10 cellular contexts compared by ENCODE assay signal in genomic region chr13:99191900-99192399, GRCh38. TPM values are rescaled to one million over a fixed set of nuclear protein-coding genes. Genes with fewer than 3 reads are reported as not detected.
A peak's percentile ranks its signal among the peaks of the same experiment; 100 is the strongest.
DNase-seq lines count a peak whose midpoint lies in the region; ATAC-seq and TF ChIP-seq lines count a peak whose summit lies in the region.
"Had no signal": no experiment of that assay in that cellular context is flagged by ENCODE, and none has a peak within 500 bp of the region (broad histone marks: within the 10 kb centered on the region; RNA-seq: fewer than 3 reads in every experiment).

No MANE protein-coding gene starts in this region.

- peaks cover 0 to 14% of the 10 kb centered on the region in 2 donors for H3K4me1 Mint-ChIP-seq in effector memory CD8-positive, alpha-beta T cell (ENCODE audit: low read depth in 2 of 2)

- 45% methylated on average over 7 of the region's 7 CpGs for WGBS in prostate gland

- no peaks in the 10 kb centered on the region for H3K27me3 Mint-ChIP-seq in effector memory CD8-positive, alpha-beta T cell

- no peak overlapping the region for H3K4me3 Mint-ChIP-seq in effector memory CD8-positive, alpha-beta T cell

- no peaks in the 10 kb centered on the region for H3K9me3 ChIP-seq in prostate gland

- peaks cover 4% of the 10 kb centered on the region for H3K36me3 Mint-ChIP-seq in effector memory CD8-positive, alpha-beta T cell (ENCODE audit: insufficient read depth)
- H3K36me3 Mint-ChIP-seq: immature natural killer cell had no signal

- no peaks in the 10 kb centered on the region for H3K36me3 ChIP-seq in prostate gland

- H3K4me3 ChIP-seq in prostate gland, result no peak overlapping the region

- H3K27me3 ChIP-seq in prostate gland (replicated peaks; ENCODE audit: insufficient read depth), result no peaks in the 10 kb centered on the region

- DNase-seq in EH (ENCODE audit: low read depth) (peak; percentile 35), NCI-H69 (lab: John Stamatoyannopoulos, UW) (peak; percentile 27), prostate gland (ENCODE audit: low spot score) (peak; percentile 36), GM19238 (ENCODE audit: insufficient read length, low spot score) (no peak), hypothalamus (lab: John Stamatoyannopoulos, UW) (no peak)
- DNase-seq in effector memory CD8-positive, alpha-beta T cell, result no peak
- DNase-seq: immature natural killer cell, NCI-H226, T-helper 9 cell had no signal

- intact Hi-C loops in prostate gland (cut with DNase I), result no loop called here

- TF ChIP-seq POLR2A in prostate gland (IDR thresholded peaks at IDR 0.05), result no peak

- H3K9me3 Mint-ChIP-seq in effector memory CD8-positive, alpha-beta T cell, result no peaks in the 10 kb centered on the region
- H3K9me3 Mint-ChIP-seq: immature natural killer cell had no signal

- H3K27ac ChIP-seq in prostate gland, result no peak overlapping the region

- peak; percentile 25 for ATAC-seq in effector memory CD8-positive, alpha-beta T cell (replicated peaks)
- ATAC-seq in HG02588 (IDR thresholded peaks at IDR 0.05; ENCODE audit: unreplicated experiment), result no peak

- TF ChIP-seq CTCF in prostate gland (IDR thresholded peaks at IDR 0.05), result no peak

- H3K27ac Mint-ChIP-seq in effector memory CD8-positive, alpha-beta T cell, result peak overlapping the region in 1 of 2 donors; percentile 53

- peaks cover 2% of the 10 kb centered on the region for H3K4me1 ChIP-seq in prostate gland (replicated peaks)

RNA-seq across cellular contexts. Expression of gene UBAC2, which starts 8.7 kb away (rescaled TPM):
- 10 to 100 TPM; 60.7 to 86.9 TPM for total RNA-seq in prostate gland

Comparison
In these comparisons a context has a peak if more than half of its experiments do, and no peak if none do; other contexts are left out.
1. DNase-seq: peak in EH (single experiment), NCI-H69 (single experiment) and prostate gland (single experiment); none in effector memory CD8-positive, alpha-beta T cell (0 of 3), GM19238 (single experiment) and hypothalamus (0 of 51).